19 cellular contexts compared by ENCODE assay signal in the genomic region with DNA sequence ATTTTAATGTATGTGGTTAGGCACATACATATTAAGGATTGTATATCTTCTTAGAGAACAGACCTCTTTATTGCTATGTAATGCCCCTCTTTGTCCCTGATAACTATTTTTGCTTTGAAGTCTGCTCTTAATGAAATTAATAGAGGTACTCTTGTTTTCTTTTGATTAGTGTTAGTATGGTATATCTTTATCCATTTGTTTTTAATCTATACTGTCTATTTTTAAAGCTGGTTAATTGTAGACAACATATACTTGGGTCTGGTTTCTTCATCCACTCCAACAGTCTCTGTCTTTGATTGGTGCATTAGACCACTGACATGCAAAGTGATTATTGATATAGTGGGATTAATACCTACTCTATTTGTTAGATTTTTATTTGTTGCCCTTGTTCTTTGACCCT. TPM values are rescaled to one million over a fixed set of nuclear protein-coding genes. Genes with fewer than 3 reads are reported as not detected.
DNase-seq lines count a peak whose midpoint lies in the region; ATAC-seq and TF ChIP-seq lines count a peak whose summit lies in the region.
"Had no signal": no experiment of that assay in that cellular context is flagged by ENCODE, and none has a peak within 500 bp of the region (broad histone marks: within the 10 kb centered on the region; RNA-seq: fewer than 3 reads in every experiment).

No MANE protein-coding gene starts in this region.

- no peaks in the 10 kb centered on the region for H3K27me3 ChIP-seq in GM23338 (ENCODE audit: insufficient read depth)
- no peaks in the 10 kb centered on the region for H3K27me3 ChIP-seq in hepatocyte
- H3K27me3 ChIP-seq: BE2C, BLaER1 had no signal

- ATAC-seq in GM23338 = no peak

- TF ChIP-seq CTCF in HEK293 (tag by site-specific recombination; IDR thresholded peaks at IDR 0.05) (no peak), glutamatergic neuron (IDR thresholded peaks at IDR 0.05; ENCODE audit: partially characterized antibody, unreplicated experiment) (no peak), GM23338 (conservative IDR thresholded peaks at IDR 0.05; ENCODE audit: low read depth in 2 of 2) (no peak), hepatocyte (IDR thresholded peaks at IDR 0.05; ENCODE audit: poor library complexity) (no peak)

- DNase-seq in glutamatergic neuron = no peak
- DNase-seq in DMS153 treated with DMSO at 0.1 percent for 48 hours (lab: John Stamatoyannopoulos, UW; ENCODE audit: unreplicated experiment) = no peak
- DNase-seq in GM23338 (ENCODE audit: low spot score) = no peak
- DNase-seq in hepatocyte (ENCODE audit: low spot score) = no peak
- DNase-seq: 8988T; ACHN; BE2C; C1 segment of cervical spinal cord; CD4-positive, alpha-beta memory T cell; CD4-positive, CD25-positive, alpha-beta regulatory T cell; CD8-positive, alpha-beta memory T cell; COR-L47; DMS 273 treated with DMSO at 0.1 percent for 48 hours; DMS153; DMS79 treated with DMSO at 0.1 percent for 48 hours; GF-D8 had no signal

- CTCF ChIA-PET in HEK293 (lab: Yijun Ruan, JAX) = no interaction called here

- no peak overlapping the region for H3K4me2 ChIP-seq in GM23338
- H3K4me2 ChIP-seq in hepatocyte = no peak overlapping the region
- H3K4me2 ChIP-seq: BLaER1 had no signal

- no peak overlapping the region for H2AFZ ChIP-seq in GM23338
- H2AFZ ChIP-seq in hepatocyte = no peak overlapping the region

- H3K4me3 Mint-ChIP-seq in glutamatergic neuron (ENCODE audit: unreplicated experiment) = peak overlapping the region; percentile 19
- no peak overlapping the region for H3K4me3 Mint-ChIP-seq in GM23338
- H3K4me3 Mint-ChIP-seq: CD14-positive monocyte; CD4-positive, alpha-beta memory T cell; CD4-positive, CD25-positive, alpha-beta regulatory T cell; CD8-positive, alpha-beta memory T cell had no signal

- H3K9me3 Mint-ChIP-seq in glutamatergic neuron (ENCODE audit: unreplicated experiment) = peaks cover 4% of the 10 kb centered on the region
- peaks cover 27% of the 10 kb centered on the region for H3K9me3 Mint-ChIP-seq in GM23338

- H4K20me1 ChIP-seq in GM23338 (replicated peaks; ENCODE audit: insufficient read depth) (no peaks in the 10 kb centered on the region), hepatocyte (ENCODE audit: insufficient read depth, poor library complexity, severe bottlenecking) (no peaks in the 10 kb centered on the region)
- H4K20me1 ChIP-seq: BLaER1 had no signal

- H3K36me3 ChIP-seq in HEK293 (ENCODE audit: control insufficient read depth in 2 of 2, insufficient read depth in 1 of 2, low read length in 2 of 2) = no peaks in the 10 kb centered on the region
- H3K36me3 ChIP-seq in GM23338 (ENCODE audit: insufficient read depth) = no peaks in the 10 kb centered on the region; the same call in 1 of the 2 replicates
- H3K36me3 ChIP-seq in hepatocyte (replicated peaks; ENCODE audit: insufficient read depth, low read depth) = no peaks in the 10 kb centered on the region
- H3K36me3 ChIP-seq: BE2C, BLaER1 had no signal

- no peaks in the 10 kb centered on the region for H3K4me1 Mint-ChIP-seq in glutamatergic neuron (ENCODE audit: low read depth, unreplicated experiment)
- H3K4me1 Mint-ChIP-seq in GM23338 = peaks cover 21% of the 10 kb centered on the region

- POLR2A ChIA-PET in HEK293 (lab: Yijun Ruan, JAX) = no interaction called here

- peaks cover 7% of the 10 kb centered on the region for H3K36me3 Mint-ChIP-seq in glutamatergic neuron (ENCODE audit: unreplicated experiment)
- peaks cover 24% of the 10 kb centered on the region for H3K36me3 Mint-ChIP-seq in GM23338 (ENCODE audit: low read depth)
- H3K36me3 Mint-ChIP-seq: CD14-positive monocyte had no signal

- H3K27ac Mint-ChIP-seq in glutamatergic neuron (ENCODE audit: unreplicated experiment) (no peak overlapping the region), GM23338 (no peak overlapping the region)
- H3K27ac Mint-ChIP-seq: CD14-positive monocyte; CD4-positive, alpha-beta memory T cell; CD4-positive, CD25-positive, alpha-beta regulatory T cell had no signal

- H3K9me2 ChIP-seq in GM23338 (ENCODE audit: insufficient read depth) = no peaks in the 10 kb centered on the region
- H3K9me2 ChIP-seq in hepatocyte (replicated peaks; ENCODE audit: insufficient read depth) = no peaks in the 10 kb centered on the region

- peaks cover 1% of the 10 kb centered on the region for H3K27me3 Mint-ChIP-seq in glutamatergic neuron (ENCODE audit: unreplicated experiment)
- peaks cover 2% of the 10 kb centered on the region for H3K27me3 Mint-ChIP-seq in GM23338 (ENCODE audit: insufficient read depth, low read depth, poor library complexity)
- H3K27me3 Mint-ChIP-seq: CD4-positive, alpha-beta memory T cell had no signal

- H3K79me2 ChIP-seq in GM23338 (replicated peaks; ENCODE audit: insufficient read depth) = no peaks in the 10 kb centered on the region
- H3K79me2 ChIP-seq in hepatocyte = no peaks in the 10 kb centered on the region

- no peak overlapping the region for H3K4me3 ChIP-seq in HEK293 (ENCODE audit: low read depth, low read length)
- no peak overlapping the region for H3K4me3 ChIP-seq in GM23338
- no peak overlapping the region for H3K4me3 ChIP-seq in hepatocyte
- H3K4me3 ChIP-seq: BLaER1 had no signal

- H3K4me1 ChIP-seq in HEK293 (ENCODE audit: control insufficient read depth, insufficient read depth, low read length) = no peaks in the 10 kb centered on the region
- peaks cover 5% of the 10 kb centered on the region for H3K4me1 ChIP-seq in GM23338 (ENCODE audit: insufficient read depth)
- no peaks in the 10 kb centered on the region for H3K4me1 ChIP-seq in hepatocyte (ENCODE audit: insufficient read depth)
- H3K4me1 ChIP-seq: BE2C, BLaER1 had no signal

- H3K9me3 ChIP-seq in HEK293 (ENCODE audit: control insufficient read depth, insufficient read depth, low read depth, low read length) (no peaks in the 10 kb centered on the region), hepatocyte (ENCODE audit: low read depth) (no peaks in the 10 kb centered on the region)
- H3K9me3 ChIP-seq: BE2C, BLaER1 had no signal

- H3F3A ChIP-seq in GM23338 (replicated peaks; ENCODE audit: low read depth) = no peaks in the 10 kb centered on the region

- H3K27ac ChIP-seq in HEK293 (ENCODE audit: extremely low read depth, low read depth, low read length) = no peak overlapping the region
- H3K27ac ChIP-seq in GM23338 (ENCODE audit: low read depth) = no peak overlapping the region
- no peak overlapping the region for H3K27ac ChIP-seq in hepatocyte
- H3K27ac ChIP-seq: BLaER1 had no signal

TF ChIP-seq in HEK293, 187 proteins besides CTCF, POLR2A, EP300 and RAD21 (continues in another document):
- no peak for TF ChIP-seq ZNF791 (tag by site-specific recombination; IDR thresholded peaks at IDR 0.05)
- no peak for TF ChIP-seq ZNF776 (tag by site-specific recombination; IDR thresholded peaks at IDR 0.05; ENCODE audit: borderline replicate concordance)
- TF ChIP-seq ZNF114 (tag by site-specific recombination; IDR thresholded peaks at IDR 0.05) = no peak
- TF ChIP-seq ZNF211 (tag by site-specific recombination; IDR thresholded peaks at IDR 0.05; ENCODE audit: low read depth) = peak; percentile 81; the same call in 1 of the 2 replicates
- no peak for TF ChIP-seq ZNF626 (tag by site-specific recombination; IDR thresholded peaks at IDR 0.05)
- no peak for TF ChIP-seq ZNF146 (tag by site-specific recombination; IDR thresholded peaks at IDR 0.05)
- TF ChIP-seq ZNF555 (tag by site-specific recombination; conservative IDR thresholded peaks at IDR 0.05) = no peak
- TF ChIP-seq SETDB1 (IDR thresholded peaks at IDR 0.05; ENCODE audit: insufficient read length, low read length) = peak; percentile 62
- no peak for TF ChIP-seq KLF7 (tag by site-specific recombination; IDR thresholded peaks at IDR 0.05; ENCODE audit: borderline replicate concordance)
- TF ChIP-seq ZNF433 (tag by site-specific recombination; IDR thresholded peaks at IDR 0.05; ENCODE audit: low read depth) = no peak

TF ChIP-seq in GM23338, 12 proteins besides CTCF, POLR2A, EP300 and RAD21 (continues in another document):
- TF ChIP-seq, protein P1, sequence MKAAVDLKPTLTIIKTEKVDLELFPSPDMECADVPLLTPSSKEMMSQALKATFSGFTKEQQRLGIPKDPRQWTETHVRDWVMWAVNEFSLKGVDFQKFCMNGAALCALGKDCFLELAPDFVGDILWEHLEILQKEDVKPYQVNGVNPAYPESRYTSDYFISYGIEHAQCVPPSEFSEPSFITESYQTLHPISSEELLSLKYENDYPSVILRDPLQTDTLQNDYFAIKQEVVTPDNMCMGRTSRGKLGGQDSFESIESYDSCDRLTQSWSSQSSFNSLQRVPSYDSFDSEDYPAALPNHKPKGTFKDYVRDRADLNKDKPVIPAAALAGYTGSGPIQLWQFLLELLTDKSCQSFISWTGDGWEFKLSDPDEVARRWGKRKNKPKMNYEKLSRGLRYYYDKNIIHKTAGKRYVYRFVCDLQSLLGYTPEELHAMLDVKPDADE (IDR thresholded peaks at IDR 0.05) = no peak
- no peak for TF ChIP-seq STAT1 (IDR thresholded peaks at IDR 0.05; ENCODE audit: unreplicated experiment)
- TF ChIP-seq NANOG (IDR thresholded peaks at IDR 0.05; ENCODE audit: borderline replicate concordance) = no peak
- TF ChIP-seq POLR2AphosphoS5 (IDR thresholded peaks at IDR 0.05; ENCODE audit: low read depth) = no peak
- no peak for TF ChIP-seq ZNF331 (CRISPR knock-in tag; IDR thresholded peaks at IDR 0.05; ENCODE audit: low read depth)
- no peak for TF ChIP-seq ZNF114 (CRISPR knock-in tag; IDR thresholded peaks at IDR 0.05)
- TF ChIP-seq EZH2 (IDR thresholded peaks at IDR 0.05; ENCODE audit: low read depth, unreplicated experiment) = no peak

RNA-seq across cellular contexts. Expression of a gene that starts 36.0 kb away (rescaled TPM):
- 6.8 TPM for total RNA-seq in glutamatergic neuron (ENCODE audit: unreplicated experiment)
- total RNA-seq in GM23338 (2014; rRNA removed; shearing (Covaris generic)) = 3.8 and 4.7 TPM in 2 replicates
- polyA plus RNA-seq in GM23338 (2016; fragmentation: Nextera tagmentation; extraction: Ambion mirVana) = 1.5 and 2.1 TPM in 2 replicates
- total RNA-seq in hepatocyte = 6.1 and 6.4 TPM in 2 replicates
- 1.3 and 4.1 TPM in 2 replicates for polyA plus RNA-seq in hepatocyte

RNA-seq across cellular contexts. Expression of a gene that starts 36.0 kb away (rescaled TPM):
- total RNA-seq in glutamatergic neuron (ENCODE audit: unreplicated experiment) = 56.0 TPM
- 22.9 and 26.7 TPM in 2 replicates for total RNA-seq in GM23338 (2014; rRNA removed; shearing (Covaris generic))
- 19.3 and 24.9 TPM in 2 replicates for polyA plus RNA-seq in GM23338 (2016; fragmentation: Nextera tagmentation; extraction: Ambion mirVana)
- 91.6 and 97.0 TPM in 2 replicates for total RNA-seq in hepatocyte
- 77.5 and 89.9 TPM in 2 replicates for polyA plus RNA-seq in hepatocyte
